28 cellular contexts compared by ENCODE assay signal in the genomic region with DNA sequence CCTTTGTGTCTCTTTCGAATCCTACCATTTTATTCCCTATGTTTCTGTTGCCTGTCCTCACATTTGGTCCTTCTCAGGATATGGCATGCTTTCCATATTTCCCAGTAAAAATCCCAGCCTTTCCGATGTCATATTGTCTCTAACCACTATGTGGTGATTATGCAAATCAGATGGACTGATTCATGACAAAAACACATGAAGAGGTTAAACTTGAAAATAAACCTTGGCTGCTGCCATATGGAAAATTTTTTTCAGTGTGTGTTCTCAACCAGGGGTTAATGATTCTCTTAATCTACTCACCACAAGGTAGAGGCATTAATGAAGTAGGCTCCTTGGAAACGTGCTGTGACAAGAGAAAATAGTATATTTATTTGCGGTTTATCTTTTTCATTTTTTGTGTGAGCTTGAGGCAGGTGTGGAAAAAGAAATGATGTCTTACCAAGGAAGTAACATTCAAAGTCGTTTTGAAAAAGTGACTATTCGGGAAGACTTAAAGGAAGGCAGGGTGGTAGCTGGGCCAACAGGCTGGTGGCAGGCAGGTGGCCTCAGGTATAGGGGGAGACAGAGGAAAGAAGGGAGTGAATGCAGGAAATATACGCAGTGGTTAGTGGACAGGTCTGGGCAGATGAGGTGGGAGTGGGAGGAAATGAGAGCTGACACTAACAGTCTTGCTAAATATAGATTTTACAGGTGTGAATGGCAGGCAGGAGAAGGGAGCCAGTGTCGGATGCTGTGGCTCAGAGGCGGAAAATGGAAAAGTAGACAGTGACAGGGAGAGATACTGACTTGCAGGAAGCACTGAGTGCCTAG. TPM values are rescaled to one million over a fixed set of nuclear protein-coding genes. Genes with fewer than 3 reads are reported as not detected.
"Had no signal": no experiment of that assay in that cellular context is flagged by ENCODE, and none has a peak within 500 bp of the region (broad histone marks: within the 10 kb centered on the region; RNA-seq: fewer than 3 reads in every experiment).

No MANE protein-coding gene starts in this region.

- H3K4me1 ChIP-seq: left ventricle myocardium inferior, right atrium auricular region, right lobe of liver, tibial nerve, uterus had no signal

- H3K36me3 ChIP-seq: left ventricle myocardium inferior, ovary, right atrium auricular region, right lobe of liver, tibial nerve, uterus had no signal

- H3K27me3 ChIP-seq: ovary, right lobe of liver, tibial nerve, uterus had no signal

- ATAC-seq: mucosa of descending colon; naive thymus-derived CD4-positive, alpha-beta T cell; natural killer cell treated with Interleukin-12 subunit alpha and Interleukin-12 subunit beta and Interleukin-15 and Interleukin-18, amount 100 ng/mL, for 72 hours; right lobe of liver; stimulated activated memory B cell treated with anti-CD40 and anti-IgM and Interleukin-4, amounts not matched to agents 10 μg/mL and 1 μg/mL and 100 μg/mL, for 72 hours; stimulated activated naive CD8-positive, alpha-beta T cell treated with anti-CD3 and anti-CD28 coated beads, Interleukin-15, amount 100 ng/mL, for 72 hours had no signal

- H3K4me3 ChIP-seq: left ventricle myocardium inferior, lung, mucosa of descending colon, ovary, right atrium auricular region, right lobe of liver, smooth muscle cell, tibial nerve, uterus had no signal

- DNase-seq: hypothalamus; immature natural killer cell; islet precursor cell; left ventricle myocardium inferior; mesendoderm; midbrain; mucosa of descending colon; naive thymus-derived CD4-positive, alpha-beta T cell; ovary; right lobe of liver; stimulated activated CD4-positive, alpha-beta T cell treated with anti-CD3 and anti-CD28 coated beads, Interleukin-1b, Interleukin-23, amount 100 ng/mL, for 48 hours; stimulated activated CD4-positive, alpha-beta T cell treated with anti-CD3 and anti-CD28 coated beads, Interleukin-2, amount 100 ng/mL, for 48 hours; stimulated activated CD4-positive, alpha-beta T cell treated with anti-CD3 and anti-CD28 coated beads, Interleukin-4, amount 100 ng/mL, for 4 hours; stimulated activated CD8-positive, alpha-beta memory T cell treated with anti-CD3 and anti-CD28 coated beads, Interleukin-4, amount 100 ng/mL, for 48 hours; stimulated activated naive CD4-positive, alpha-beta T cell treated with Interleukin-2 at 50 U/mL for 16 hours; stimulated activated naive CD8-positive, alpha-beta T cell treated with anti-CD3 and anti-CD28 coated beads, Interleukin-15, amount 100 ng/mL, for 72 hours; substantia nigra; uterus had no signal

- H3K27ac ChIP-seq: left ventricle myocardium inferior, ovary, right atrium auricular region, right lobe of liver, tibial nerve, uterus had no signal

- H3K4me2 ChIP-seq: smooth muscle cell had no signal

- H3K9me3 ChIP-seq: left ventricle myocardium inferior, mucosa of descending colon, ovary, right atrium auricular region, right lobe of liver, tibial nerve, uterus had no signal

RNA-seq across cellular contexts. Expression of a gene that starts 46.2 kb away (rescaled TPM):
- total RNA-seq: left ventricle myocardium inferior; myocyte; natural killer cell treated with Interleukin-12 subunit alpha and Interleukin-12 subunit beta and Interleukin-15 and Interleukin-18, amount 100 ng/mL, for 72 hours; pulmonary artery endothelial cell; renal cortical epithelial cell; right atrium auricular region; smooth muscle cell; temporal lobe had no signal
